ENCODE assay signal across 16 cellular contexts in the genomic region with DNA sequence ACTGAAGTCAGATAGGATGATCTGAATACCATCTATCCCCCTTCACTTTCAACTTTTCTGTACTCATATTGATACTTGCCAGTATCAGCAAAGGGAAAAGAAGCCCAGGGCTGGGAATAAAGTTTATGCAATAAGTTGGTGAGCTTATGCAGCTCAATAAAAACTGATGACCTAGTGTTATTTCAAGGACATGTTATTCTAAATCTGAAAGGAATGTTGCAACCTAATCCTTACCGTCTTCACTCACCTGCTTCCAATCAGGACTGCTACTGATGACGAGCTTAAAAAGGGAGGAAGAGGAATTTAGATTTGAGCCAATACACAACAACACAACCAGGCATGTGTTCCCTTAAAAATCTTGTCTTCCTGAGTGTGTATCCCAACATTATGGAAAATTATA.
"Had no signal": no experiment of that assay in that cellular context is flagged by ENCODE, and none has a peak within 500 bp of the region (broad histone marks: within the 10 kb centered on the region; RNA-seq: fewer than 3 reads in every experiment).

No MANE protein-coding gene starts in this region.

- H3K36me3 Mint-ChIP-seq: immature natural killer cell; stimulated activated memory B cell treated with anti-CD40 and anti-IgM and Interleukin-4, amounts not matched to agents 10 μg/mL and 1 μg/mL and 100 μg/mL, for 72 hours had no signal

- H3K27ac Mint-ChIP-seq: activated B cell treated with CpG ODN at 0.5 μM for 24 hours; activated CD4-positive, alpha-beta T cell treated with anti-CD3 and anti-CD28 coated beads, Interleukin-2, amount 10 ng/mL, durations not matched to agents 24 days and 14 days; activated CD8-positive, alpha-beta T cell treated with anti-CD3 and anti-CD28 coated beads, Interleukin-2, amount 10 ng/mL, durations not matched to agents 7 days and 5 days; activated naive CD4-positive, alpha-beta T cell treated with anti-CD3 and anti-CD28 coated beads, Interleukin-2, amount 50 U/mL, for 72 hours; immature natural killer cell; stimulated activated memory B cell treated with anti-CD40 and anti-IgM and Interleukin-4, amounts not matched to agents 10 μg/mL and 1 μg/mL and 100 μg/mL, for 72 hours had no signal

- FAIRE-seq: colon, frontal cortex, TTC549 had no signal

- H3K9me3 ChIP-seq: esophagus muscularis mucosa, heart left ventricle had no signal

- ATAC-seq: activated CD8-positive, alpha-beta T cell treated with anti-CD3 and anti-CD28 coated beads, Interleukin-2, amount 10 ng/mL, durations not matched to agents 7 days and 5 days; activated naive CD4-positive, alpha-beta T cell treated with anti-CD3 and anti-CD28 coated beads, Interleukin-2, amount 50 U/mL, for 72 hours; heart left ventricle; stimulated activated memory B cell treated with anti-CD40 and anti-IgM and Interleukin-4, amounts not matched to agents 10 μg/mL and 1 μg/mL and 100 μg/mL, for 72 hours had no signal

- H3K27me3 ChIP-seq: esophagus muscularis mucosa, heart left ventricle had no signal

- H3K4me3 ChIP-seq: esophagus muscularis mucosa, heart left ventricle had no signal

- H3K9me3 Mint-ChIP-seq: activated B cell treated with CpG ODN at 0.5 μM for 24 hours; activated CD4-positive, alpha-beta T cell treated with anti-CD3 and anti-CD28 coated beads, Interleukin-2, amount 10 ng/mL, durations not matched to agents 24 days and 14 days; immature natural killer cell; stimulated activated memory B cell treated with anti-CD40 and anti-IgM and Interleukin-4, amounts not matched to agents 10 μg/mL and 1 μg/mL and 100 μg/mL, for 72 hours had no signal

- H3K36me3 ChIP-seq: esophagus muscularis mucosa, heart left ventricle had no signal

- H3K27ac ChIP-seq: esophagus muscularis mucosa, heart left ventricle had no signal

- DNase-seq: activated B cell treated with CpG ODN at 0.5 μM for 24 hours; activated CD4-positive, alpha-beta T cell treated with anti-CD3 and anti-CD28 coated beads, Interleukin-2, amount 10 ng/mL, durations not matched to agents 24 days and 14 days; activated CD8-positive, alpha-beta memory T cell treated with anti-CD3 and anti-CD28 coated beads, Interleukin-2, amount 50 U/mL, for 4 hours; activated CD8-positive, alpha-beta T cell treated with anti-CD3 and anti-CD28 coated beads, Interleukin-2, amount 10 ng/mL, durations not matched to agents 7 days and 5 days; activated gamma-delta T cell; activated T-cell treated with anti-CD3 and anti-CD28 coated beads, Interleukin-2, amount 50 U/mL, for 48 hours; caudate nucleus; heart left ventricle; immature natural killer cell; stimulated activated CD4-positive, alpha-beta T cell treated with anti-CD3 and anti-CD28 coated beads, Interleukin-2, amount 100 ng/mL, for 48 hours had no signal

- H3K27me3 Mint-ChIP-seq: stimulated activated memory B cell treated with anti-CD40 and anti-IgM and Interleukin-4, amounts not matched to agents 10 μg/mL and 1 μg/mL and 100 μg/mL, for 72 hours had no signal

- H3K4me3 Mint-ChIP-seq: activated B cell treated with CpG ODN at 0.5 μM for 24 hours; activated CD4-positive, alpha-beta T cell treated with anti-CD3 and anti-CD28 coated beads, Interleukin-2, amount 10 ng/mL, durations not matched to agents 24 days and 14 days; activated CD8-positive, alpha-beta T cell treated with anti-CD3 and anti-CD28 coated beads, Interleukin-2, amount 10 ng/mL, durations not matched to agents 7 days and 5 days; immature natural killer cell; stimulated activated memory B cell treated with anti-CD40 and anti-IgM and Interleukin-4, amounts not matched to agents 10 μg/mL and 1 μg/mL and 100 μg/mL, for 72 hours had no signal
